Comparison of ENCODE assay signal across 6 cellular contexts in the genomic region with DNA sequence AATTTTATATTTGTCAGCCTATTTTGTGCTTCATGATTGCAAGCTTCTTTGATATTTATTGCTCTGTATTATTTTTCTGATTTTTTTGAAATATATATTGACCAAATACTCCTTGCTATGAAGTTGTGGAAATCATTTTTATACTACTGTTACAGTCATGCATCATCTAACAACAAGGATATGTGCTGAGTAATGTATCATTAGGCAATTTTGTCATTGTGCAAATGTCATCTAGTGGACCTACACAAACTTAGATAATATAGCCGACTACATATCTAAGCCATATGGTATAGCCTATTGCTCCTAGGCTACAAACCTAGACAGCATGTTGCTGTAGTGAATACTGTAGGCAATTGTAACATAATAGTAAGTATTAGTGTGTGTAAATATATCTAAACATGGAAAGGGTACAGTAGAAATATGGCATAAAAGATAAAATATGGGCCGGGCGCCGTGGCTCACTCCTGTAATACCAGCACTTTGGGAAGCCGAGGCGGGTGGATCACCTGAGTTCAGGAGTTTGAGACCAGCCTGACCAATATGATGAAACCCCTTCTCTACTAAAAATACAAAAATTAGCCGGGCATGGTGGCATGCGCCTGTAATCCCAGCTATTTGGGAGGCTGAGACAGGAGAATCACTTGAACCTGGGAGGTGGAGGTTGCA.
DNase-seq lines count a peak whose midpoint lies in the region; FAIRE-seq and TF ChIP-seq lines count a peak whose summit lies in the region.
"Not testable (repeated sequence)": the region's sequence is repeated elsewhere in the genome, so short reads cannot be mapped to it uniquely, and the experiment has no call there.

No MANE protein-coding gene starts in this region.

- in situ Hi-C loops in mammary epithelial cell (cut with MboI; ENCODE audit: low sequenced_read_pairs in 2 of 2) = not testable (repeated sequence)

- H3K4me1 Mint-ChIP-seq in Calu3 (ENCODE audit: low read depth, unreplicated experiment) = peaks cover 16% of the 10 kb centered on the region
- H3K4me1 Mint-ChIP-seq in astrocyte (ENCODE audit: low read depth, unreplicated experiment) = not testable (repeated sequence)

- H3K36me3 ChIP-seq in PC-9 (ENCODE audit: low read depth); astrocyte (ENCODE audit: insufficient read depth, low read length); mammary epithelial cell (ENCODE audit: insufficient read depth, low read length): not testable (repeated sequence)

- not testable (repeated sequence) for H3K9me3 ChIP-seq in PC-9 (ENCODE audit: insufficient read depth, low read depth); astrocyte (ENCODE audit: insufficient read depth, low read depth, low read length); mammary epithelial cell (replicated peaks; ENCODE audit: insufficient read depth, low read length)

- peaks cover 13% of the 10 kb centered on the region; the same call in 1 of the 2 replicates for H3K4me1 ChIP-seq in PC-9 (replicated peaks; ENCODE audit: insufficient read depth)
- H3K4me1 ChIP-seq in astrocyte (ENCODE audit: insufficient read depth, low read length) = not testable (repeated sequence)
- H3K4me1 ChIP-seq in mammary epithelial cell (ENCODE audit: insufficient read depth, low read length) = peaks cover 14% of the 10 kb centered on the region

- H3K27ac Mint-ChIP-seq in Calu3 (ENCODE audit: unreplicated experiment) = peak overlapping the region; percentile 87
- not testable (repeated sequence) for H3K27ac Mint-ChIP-seq in astrocyte (ENCODE audit: unreplicated experiment)

- not testable (repeated sequence) for DNase-seq in Calu3; HTR-8/SVneo (ENCODE audit: insufficient read length, low spot score); PC-9; astrocyte (ENCODE audit: low read depth); mammary epithelial cell; epithelial cell of prostate (ENCODE audit: low read depth, low spot score)

- not testable (repeated sequence) for H4K20me1 ChIP-seq in PC-9 (ENCODE audit: insufficient read depth); astrocyte (ENCODE audit: insufficient read depth, low read length); mammary epithelial cell (ENCODE audit: insufficient read depth, low read length)

- H3K36me3 Mint-ChIP-seq in Calu3 (ENCODE audit: insufficient read depth, unreplicated experiment); astrocyte (ENCODE audit: low read depth, unreplicated experiment): not testable (repeated sequence)

- TF ChIP-seq CTCF in Calu3 (IDR thresholded peaks at IDR 0.05; ENCODE audit: unreplicated experiment); PC-9 (conservative IDR thresholded peaks at IDR 0.05); astrocyte (IDR thresholded peaks at IDR 0.05; ENCODE audit: insufficient read depth, low read depth, low read length); mammary epithelial cell (conservative IDR thresholded peaks at IDR 0.05 in 1 of 2, IDR thresholded peaks at IDR 0.05 in 1 of 2; ENCODE audit: extremely low read depth in 1 of 2, insufficient read depth in 1 of 2, low read depth in 1 of 2, low read length in 2 of 2): not testable (repeated sequence)

- H3K27me3 Mint-ChIP-seq in Calu3 (ENCODE audit: unreplicated experiment); astrocyte (ENCODE audit: low read depth, unreplicated experiment): not testable (repeated sequence)

- CTCF ChIA-PET in Calu3 (lab: Charles Lee) = interaction anchor here (0.7 kb wide), 1 partner anchor 64 kb away, joined by 3 read pairs; no protein-coding TSS in a partner anchor
- CTCF ChIA-PET in PC-9 (lab: Charles Lee); mammary epithelial cell (lab: Charles Lee; ENCODE audit: low non-redundant PET): not testable (repeated sequence)

- H3K9me3 Mint-ChIP-seq in Calu3 (ENCODE audit: low read depth, unreplicated experiment); astrocyte (ENCODE audit: unreplicated experiment): not testable (repeated sequence)

- POLR2A ChIA-PET in PC-9 (lab: Charles Lee; ENCODE audit: unreplicated experiment) = not testable (repeated sequence)

- not testable (repeated sequence) for H3K79me2 ChIP-seq in PC-9 (ENCODE audit: low read depth); astrocyte (ENCODE audit: insufficient read depth, low read length); mammary epithelial cell (ENCODE audit: insufficient read depth, low read length)

- H3K9me2 ChIP-seq in PC-9 (ENCODE audit: insufficient read depth) = not testable (repeated sequence)

- H3K27me3 ChIP-seq in PC-9 (ENCODE audit: insufficient read depth, low read depth); astrocyte (ENCODE audit: insufficient read depth, low read length); mammary epithelial cell (ENCODE audit: insufficient read depth, low read length): not testable (repeated sequence)

- not testable (repeated sequence) for H2AFZ ChIP-seq in PC-9; astrocyte (ENCODE audit: low read depth, low read length); mammary epithelial cell (ENCODE audit: low read depth, low read length)

- not testable (repeated sequence) for H3K4me3 Mint-ChIP-seq in Calu3 (ENCODE audit: low read depth, unreplicated experiment); astrocyte (ENCODE audit: unreplicated experiment)

- peak; percentile 9 for FAIRE-seq in HTR-8/SVneo (lab: Jason Lieb, UNC)
- peak; percentile 73 for FAIRE-seq in astrocyte (lab: Jason Lieb, UNC)

- 100% methylated on average over 8 of the region's 8 CpGs for WGBS in mammary epithelial cell (ENCODE audit: low coverage, missing lambda C conversion rate)

- intact Hi-C loops in Calu3 (cut with micrococcal nuclease; ENCODE audit: unreplicated experiment); PC-9 (cut with micrococcal nuclease; ENCODE audit: unreplicated experiment): not testable (repeated sequence)
- intact Hi-C loops in mammary epithelial cell (cut with micrococcal nuclease) = loop anchor here (10.0 kb wide), 1 partner anchor 206 kb away; no protein-coding TSS in a partner anchor

- BruUV-seq in Calu3 (replicated peaks; lab: Mats Ljungman, UMichigan); PC-9 (replicated peaks; lab: Mats Ljungman, UMichigan); mammary epithelial cell (replicated peaks; lab: Mats Ljungman, UMichigan): not testable (repeated sequence)

- H3K27ac ChIP-seq in PC-9 (peak overlapping the region; percentile 48), mammary epithelial cell (ENCODE audit: insufficient read depth, low read depth, low read length) (peak overlapping the region; percentile 48), epithelial cell of prostate (peak overlapping the region; percentile 41)
- not testable (repeated sequence) for H3K27ac ChIP-seq in astrocyte (ENCODE audit: low read depth, low read length)

- not testable (repeated sequence) for H3K4me3 ChIP-seq in PC-9; astrocyte (ENCODE audit: insufficient read depth, low read depth, low read length); mammary epithelial cell (replicated peaks in 1 of 3; ENCODE audit: insufficient read depth in 1 of 3, low read depth in 2 of 3, low read length in 3 of 3)

- not testable (repeated sequence) for H3K9ac ChIP-seq in astrocyte (ENCODE audit: low read length); mammary epithelial cell (ENCODE audit: insufficient read depth, low read length)

- dilution Hi-C loops in mammary epithelial cell (cut with HindIII; ENCODE audit: low sequenced_read_pairs) = not testable (repeated sequence)

- H3K4me2 ChIP-seq in PC-9 (peak overlapping the region; percentile 27), mammary epithelial cell (ENCODE audit: insufficient read depth, low read depth, low read length) (peak overlapping the region; percentile 34)
- not testable (repeated sequence) for H3K4me2 ChIP-seq in astrocyte (ENCODE audit: low read length)

- not testable (repeated sequence) for H3F3A ChIP-seq in PC-9 (ENCODE audit: insufficient read depth, low read depth)
